ENCODE assay signal across 14 cellular contexts in genomic region chr20:20461526-20461925, GRCh38.
"Had no signal": no experiment of that assay in that cellular context is flagged by ENCODE, and none has a peak within 500 bp of the region (broad histone marks: within the 10 kb centered on the region; RNA-seq: fewer than 3 reads in every experiment).

No MANE protein-coding gene starts in this region.

- H3K27ac ChIP-seq: body of pancreas, hepatocyte had no signal

- H3K4me1 Mint-ChIP-seq: activated naive CD4-positive, alpha-beta T cell treated with anti-CD3 and anti-CD28 coated beads, Interleukin-2, amount 50 U/mL, for 24 hours had no signal

- DNase-seq: activated CD4-positive, alpha-beta T cell treated with anti-CD3 and anti-CD28 coated beads for 48 hours; body of pancreas; cerebellar nuclear complex; erythroblast; left ventricle myocardium superior; nephron progenitor cell; stimulated activated CD4-positive, alpha-beta T cell treated with anti-CD3 and anti-CD28 coated beads, Interleukin-2, amount 100 ng/mL, for 24 hours; stimulated activated naive B cell treated with anti-CD40 and anti-IgM and Interleukin-4, amounts not matched to agents 10 μg/mL and 1 μg/mL and 100 μg/mL, for 72 hours had no signal

- H3K27me3 Mint-ChIP-seq: activated naive CD4-positive, alpha-beta T cell treated with anti-CD3 and anti-CD28 coated beads, Interleukin-2, amount 50 U/mL, for 24 hours; dendritic cell treated with granulocyte-macrophage colony-stimulating factor and Interleukin-4, amounts not matched to agents 40 ng/mL and 50 ng/mL, for 4 days; stimulated activated naive B cell treated with anti-CD40 and anti-IgM and Interleukin-4, amounts not matched to agents 10 μg/mL and 1 μg/mL and 100 μg/mL, for 72 hours; type B pancreatic cell had no signal

- H3K4me3 ChIP-seq: body of pancreas, hepatocyte had no signal

- H3K79me2 ChIP-seq: hepatocyte had no signal

- H3K4me2 ChIP-seq: hepatocyte had no signal

- H3K27ac Mint-ChIP-seq: activated naive CD4-positive, alpha-beta T cell treated with anti-CD3 and anti-CD28 coated beads, Interleukin-2, amount 50 U/mL, for 24 hours; activated T-helper 2 cell treated with anti-CD3 and anti-CD28 coated beads, Interferon-gamma antibody, Interleukin-2, Interleukin-4, amounts not matched to agents 10 μg/mL and 5 μg/mL and 100 μg/mL, durations not matched to agents 14 hours and 24 hours and 36 hours; dendritic cell treated with granulocyte-macrophage colony-stimulating factor and Interleukin-4, amounts not matched to agents 40 ng/mL and 50 ng/mL, for 4 days; nephron progenitor cell; stimulated activated naive B cell treated with anti-CD40 and anti-IgM and Interleukin-4, amounts not matched to agents 10 μg/mL and 1 μg/mL and 100 μg/mL, for 72 hours; type B pancreatic cell had no signal

- H3K27me3 ChIP-seq: body of pancreas, hepatocyte had no signal

- H3K9me3 Mint-ChIP-seq: activated naive CD4-positive, alpha-beta T cell treated with anti-CD3 and anti-CD28 coated beads, Interleukin-2, amount 50 U/mL, for 24 hours; activated T-helper 2 cell treated with anti-CD3 and anti-CD28 coated beads, Interferon-gamma antibody, Interleukin-2, Interleukin-4, amounts not matched to agents 10 μg/mL and 5 μg/mL and 100 μg/mL, durations not matched to agents 14 hours and 24 hours and 36 hours; dendritic cell treated with granulocyte-macrophage colony-stimulating factor and Interleukin-4, amounts not matched to agents 40 ng/mL and 50 ng/mL, for 4 days; nephron progenitor cell; stimulated activated naive B cell treated with anti-CD40 and anti-IgM and Interleukin-4, amounts not matched to agents 10 μg/mL and 1 μg/mL and 100 μg/mL, for 72 hours; type B pancreatic cell had no signal

- ATAC-seq: body of pancreas; left ventricle myocardium superior; sciatic nerve; stimulated activated naive B cell treated with anti-CD40 and anti-IgM and Interleukin-4, amounts not matched to agents 10 μg/mL and 1 μg/mL and 100 μg/mL, for 72 hours had no signal

- H2AFZ ChIP-seq: hepatocyte had no signal

- H3K4me1 ChIP-seq: body of pancreas had no signal

- H3K4me3 Mint-ChIP-seq: activated naive CD4-positive, alpha-beta T cell treated with anti-CD3 and anti-CD28 coated beads, Interleukin-2, amount 50 U/mL, for 24 hours; dendritic cell treated with granulocyte-macrophage colony-stimulating factor and Interleukin-4, amounts not matched to agents 40 ng/mL and 50 ng/mL, for 4 days; nephron progenitor cell; stimulated activated naive B cell treated with anti-CD40 and anti-IgM and Interleukin-4, amounts not matched to agents 10 μg/mL and 1 μg/mL and 100 μg/mL, for 72 hours; type B pancreatic cell had no signal
